ENCODE assay signal across 8 cellular contexts in the genomic region with DNA sequence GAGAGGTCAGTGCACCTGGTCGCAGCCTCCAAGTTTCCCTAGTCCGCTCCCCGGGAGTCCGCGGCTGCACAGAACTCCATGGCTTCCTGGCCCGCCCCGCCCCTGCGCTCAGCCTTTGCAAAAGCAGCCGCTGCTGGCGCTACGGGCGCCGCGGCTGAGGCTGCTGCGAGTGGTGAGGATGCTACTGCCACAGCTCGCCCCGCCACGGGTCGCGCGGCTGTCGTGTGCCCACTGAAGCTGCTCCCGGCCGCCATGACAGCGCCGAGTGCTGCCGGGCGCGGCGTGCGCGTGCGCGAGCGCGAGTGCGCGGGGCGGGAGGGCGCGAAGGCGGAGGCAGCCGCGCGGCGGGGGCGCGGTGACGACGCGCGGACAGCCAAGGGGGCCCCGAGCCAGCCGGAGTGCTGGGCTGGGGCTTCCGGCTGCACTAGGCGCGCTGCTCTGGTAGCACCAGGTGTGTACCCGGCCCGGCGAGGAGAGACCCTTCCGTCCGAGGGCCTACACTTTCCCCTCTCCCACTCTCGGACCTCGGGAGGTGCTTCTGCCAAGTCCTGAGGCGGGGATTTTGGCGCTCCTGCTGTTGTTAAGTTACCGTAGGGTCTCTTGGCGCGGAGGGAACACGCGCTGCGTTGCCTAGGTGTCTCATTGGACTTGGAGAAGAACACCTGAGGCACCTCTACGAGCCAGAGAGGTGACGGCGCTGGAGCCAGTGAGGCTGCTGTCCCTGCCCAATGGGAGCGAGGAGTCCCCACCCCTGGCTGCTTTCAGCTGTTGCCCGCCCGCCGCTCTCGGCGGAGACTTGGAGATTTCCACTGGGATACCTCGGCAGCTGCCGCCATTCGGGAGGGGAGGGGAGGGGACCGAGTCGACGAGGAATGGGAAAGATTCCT.
A peak's percentile ranks its signal among the peaks of the same experiment; 100 is the strongest.
DNase-seq lines count a peak whose midpoint lies in the region; ATAC-seq and TF ChIP-seq lines count a peak whose summit lies in the region.

No MANE protein-coding gene starts in this region.

- TF ChIP-seq POLR2A in GM18951 (IDR thresholded peaks at IDR 0.05; ENCODE audit: extremely low read depth, insufficient read depth, insufficient read length): peak; percentile 97

- no peak for TF ChIP-seq CTCF in AG09309 (IDR thresholded peaks at IDR 0.05; ENCODE audit: control insufficient read depth, insufficient read depth, low read depth, low read length, missing control alignments)

- H3K4me3 ChIP-seq in AG09309 (ENCODE audit: control insufficient read depth, low read depth, low read length): peak overlapping the region; percentile 89

- DNase-seq in AG09309 (ENCODE audit: low read depth) (no peak), NCI-H2196 treated with DMSO at 0.1 percent for 48 hours (lab: John Stamatoyannopoulos, UW; ENCODE audit: unreplicated experiment) (peak; percentile 81), cerebellar cortex (ENCODE audit: low spot score) (peak; percentile 79), kidney glomerular epithelial cell (lab: John Stamatoyannopoulos, UW) (peak; percentile 74)
- peak; percentile 65 for DNase-seq in activated CD4-positive, CD25-positive, alpha-beta regulatory T cell treated with anti-CD3 and anti-CD28 coated beads, Interleukin-2, amount 50 U/mL, for 16 hours (ENCODE audit: low read depth, low spot score)
- peak; percentile 55 to 74 for DNase-seq in stimulated activated CD4-positive, alpha-beta T cell treated with anti-CD3 and anti-CD28 coated beads, Interleukin-15, amount 100 ng/mL, for 48 hours (ENCODE audit: low read depth in 2 of 2)

- ATAC-seq in HG03139 (IDR thresholded peaks at IDR 0.05; ENCODE audit: unreplicated experiment): peak; percentile 75

- in situ Hi-C loops in GM18951 (cut with MboI; ENCODE audit: low sequenced_read_pairs, unreplicated experiment): no loop called here
